27 cellular contexts compared by ENCODE assay signal in genomic region chr16:68907297-68907999, GRCh38.
DNase-seq lines count a peak whose midpoint lies in the region; TF ChIP-seq lines count a peak whose summit lies in the region.
"Had no signal": no experiment of that assay in that cellular context is flagged by ENCODE, and none has a peak within 500 bp of the region (broad histone marks: within the 10 kb centered on the region; RNA-seq: fewer than 3 reads in every experiment).

No MANE protein-coding gene starts in this region.

- H3K36me3 Mint-ChIP-seq in neural progenitor cell, result peaks cover 4% of the 10 kb centered on the region
- H3K36me3 Mint-ChIP-seq: natural killer cell treated with Interleukin-12 subunit alpha and Interleukin-12 subunit beta and Interleukin-15 and Interleukin-18, amount 100 ng/mL, for 72 hours had no signal

- peaks cover 18% of the 10 kb centered on the region for H3K27me3 Mint-ChIP-seq in neural progenitor cell (ENCODE audit: insufficient read depth, low read depth)
- H3K27me3 Mint-ChIP-seq: activated CD8-positive, alpha-beta memory T cell treated with anti-CD3 and anti-CD28 coated beads, Interleukin-2, amount 10 ng/mL, durations not matched to agents 7 days and 5 days; CD4-positive, alpha-beta T cell; natural killer cell treated with Interleukin-12 subunit alpha and Interleukin-12 subunit beta and Interleukin-15 and Interleukin-18, amount 100 ng/mL, for 72 hours; stimulated activated naive B cell treated with anti-CD40 and anti-IgM and Interleukin-4, amounts not matched to agents 10 μg/mL and 1 μg/mL and 100 μg/mL, for 72 hours had no signal

- peak overlapping the region; percentile 32 to 64 for H3K27ac ChIP-seq in esophagus (ENCODE audit: low read depth in 2 of 2, low read length in 1 of 2)
- peak overlapping the region; percentile 39 for H3K27ac ChIP-seq in neural progenitor cell
- H3K27ac ChIP-seq: heart right ventricle had no signal

- H3K79me2 ChIP-seq in neural progenitor cell (ENCODE audit: low read depth), result no peaks in the 10 kb centered on the region

- no peak overlapping the region for H3K4me3 Mint-ChIP-seq in neural progenitor cell
- H3K4me3 Mint-ChIP-seq: activated CD8-positive, alpha-beta memory T cell treated with anti-CD3 and anti-CD28 coated beads, Interleukin-2, amount 10 ng/mL, durations not matched to agents 7 days and 5 days; activated T-cell treated with anti-CD3 and anti-CD28 coated beads, Interleukin-2, amount 50 U/mL, for 72 hours; CD4-positive, alpha-beta T cell; natural killer cell treated with Interleukin-12 subunit alpha and Interleukin-12 subunit beta and Interleukin-15 and Interleukin-18, amount 100 ng/mL, for 72 hours; stimulated activated naive B cell treated with anti-CD40 and anti-IgM and Interleukin-4, amounts not matched to agents 10 μg/mL and 1 μg/mL and 100 μg/mL, for 72 hours had no signal

- H3K36me3 ChIP-seq in esophagus (ENCODE audit: control insufficient read depth in 2 of 2, insufficient read depth in 2 of 2, low read length in 1 of 2), result peaks cover 0 to 2% of the 10 kb centered on the region in 2 donors
- no peaks in the 10 kb centered on the region for H3K36me3 ChIP-seq in neural progenitor cell

- H3K27me3 ChIP-seq in esophagus (ENCODE audit: control insufficient read depth in 1 of 2, insufficient read depth in 2 of 2, low read length in 2 of 2) (no peaks in the 10 kb centered on the region), neural progenitor cell (no peaks in the 10 kb centered on the region)
- H3K27me3 ChIP-seq: heart right ventricle had no signal

- H3K4me3 ChIP-seq in esophagus (ENCODE audit: low read depth in 1 of 2, low read length in 2 of 2), result no peak overlapping the region
- no peak overlapping the region for H3K4me3 ChIP-seq in neural progenitor cell
- H3K4me3 ChIP-seq: heart right ventricle, lung had no signal

- H3K9ac ChIP-seq in neural progenitor cell, result no peak overlapping the region
- H3K9ac ChIP-seq: SK-N-SH had no signal

- H3K9me3 ChIP-seq in esophagus (ENCODE audit: control insufficient read depth in 2 of 2, insufficient read depth in 1 of 2, low read depth in 1 of 2, low read length in 1 of 2), result no peaks in the 10 kb centered on the region
- no peaks in the 10 kb centered on the region for H3K9me3 ChIP-seq in neural progenitor cell (ENCODE audit: low read depth)
- H3K9me3 ChIP-seq: heart right ventricle, SK-N-SH had no signal

- H3K4me1 ChIP-seq in esophagus (ENCODE audit: control insufficient read depth in 2 of 2, insufficient read depth in 2 of 2, low read length in 1 of 2), result no peaks in the 10 kb centered on the region
- H3K4me1 ChIP-seq in neural progenitor cell, result peaks cover 32% of the 10 kb centered on the region

- H2AFZ ChIP-seq in neural progenitor cell (replicated peaks), result peak overlapping the region; percentile 2

- peak; percentile 16 for DNase-seq in ELF-1 (ENCODE audit: low read depth, low spot score)
- DNase-seq in LoVo (ENCODE audit: low spot score), result peak; percentile 30
- DNase-seq in neural progenitor cell (ENCODE audit: low spot score), result peak; percentile 39
- no peak for DNase-seq in NCI-H2029 (lab: John Stamatoyannopoulos, UW)
- DNase-seq in cerebellum (ENCODE audit: low spot score), result no peak
- no peak for DNase-seq in NCI-H2081 (lab: John Stamatoyannopoulos, UW)
- DNase-seq: activated CD4-positive, CD25-positive, alpha-beta regulatory T cell; activated CD8-positive, alpha-beta memory T cell treated with anti-CD3 and anti-CD28 coated beads, Interleukin-2, amount 10 ng/mL, durations not matched to agents 7 days and 5 days; activated naive CD4-positive, alpha-beta T cell; activated T-cell treated with anti-CD3 and anti-CD28 coated beads, Interleukin-2, amount 50 U/mL, for 72 hours; AML-193; caudate nucleus; CD4-positive, alpha-beta T cell; dermis blood vessel endothelial cell; GOT3; heart right ventricle; Karpas-422; MV-4-11; NCI-H146; NCI-H510A treated with DMSO at 0.1 percent for 48 hours; OCI-M1; retina; SK-N-SH; stimulated activated naive B cell treated with anti-CD40 and anti-IgM and Interleukin-4, amounts not matched to agents 10 μg/mL and 1 μg/mL and 100 μg/mL, for 72 hours had no signal

- 47 to 55% methylated on average over 5 of the region's 5 CpGs for WGBS in esophagus, 2 donors

- H3K4me1 Mint-ChIP-seq in neural progenitor cell, result peaks cover 37% of the 10 kb centered on the region
- H3K4me1 Mint-ChIP-seq: activated CD8-positive, alpha-beta memory T cell treated with anti-CD3 and anti-CD28 coated beads, Interleukin-2, amount 10 ng/mL, durations not matched to agents 7 days and 5 days; stimulated activated naive B cell treated with anti-CD40 and anti-IgM and Interleukin-4, amounts not matched to agents 10 μg/mL and 1 μg/mL and 100 μg/mL, for 72 hours had no signal

- no peaks in the 10 kb centered on the region for H3K9me3 Mint-ChIP-seq in neural progenitor cell
- H3K9me3 Mint-ChIP-seq: activated T-cell treated with anti-CD3 and anti-CD28 coated beads, Interleukin-2, amount 50 U/mL, for 72 hours; CD4-positive, alpha-beta T cell; natural killer cell treated with Interleukin-12 subunit alpha and Interleukin-12 subunit beta and Interleukin-15 and Interleukin-18, amount 100 ng/mL, for 72 hours; stimulated activated naive B cell treated with anti-CD40 and anti-IgM and Interleukin-4, amounts not matched to agents 10 μg/mL and 1 μg/mL and 100 μg/mL, for 72 hours had no signal

- H3F3A ChIP-seq in neural progenitor cell (ENCODE audit: low read depth), result peaks cover 14% of the 10 kb centered on the region

- no peaks in the 10 kb centered on the region for H4K20me1 ChIP-seq in neural progenitor cell (ENCODE audit: low read depth)

- H3K27ac Mint-ChIP-seq in neural progenitor cell, result peak overlapping the region; percentile 79
- H3K27ac Mint-ChIP-seq: activated CD8-positive, alpha-beta memory T cell treated with anti-CD3 and anti-CD28 coated beads, Interleukin-2, amount 10 ng/mL, durations not matched to agents 7 days and 5 days; activated T-cell treated with anti-CD3 and anti-CD28 coated beads, Interleukin-2, amount 50 U/mL, for 72 hours; CD4-positive, alpha-beta T cell; natural killer cell treated with Interleukin-12 subunit alpha and Interleukin-12 subunit beta and Interleukin-15 and Interleukin-18, amount 100 ng/mL, for 72 hours; stimulated activated naive B cell treated with anti-CD40 and anti-IgM and Interleukin-4, amounts not matched to agents 10 μg/mL and 1 μg/mL and 100 μg/mL, for 72 hours had no signal

- no peak for TF ChIP-seq CTCF in neural progenitor cell (IDR thresholded peaks at IDR 0.05)

- H3K4me2 ChIP-seq in neural progenitor cell, result peak overlapping the region; percentile 33
- H3K4me2 ChIP-seq: SK-N-SH had no signal

Comparison
In these comparisons a context has a peak if more than half of its experiments do, and no peak if none do; other contexts are left out.
1. DNase-seq: peak in ELF-1 (single experiment), LoVo (single experiment) and neural progenitor cell (single experiment); none in NCI-H2029 (single experiment), cerebellum (single experiment) and NCI-H2081 (0 of 2).